8 cellular contexts compared by ENCODE assay signal in the genomic region with DNA sequence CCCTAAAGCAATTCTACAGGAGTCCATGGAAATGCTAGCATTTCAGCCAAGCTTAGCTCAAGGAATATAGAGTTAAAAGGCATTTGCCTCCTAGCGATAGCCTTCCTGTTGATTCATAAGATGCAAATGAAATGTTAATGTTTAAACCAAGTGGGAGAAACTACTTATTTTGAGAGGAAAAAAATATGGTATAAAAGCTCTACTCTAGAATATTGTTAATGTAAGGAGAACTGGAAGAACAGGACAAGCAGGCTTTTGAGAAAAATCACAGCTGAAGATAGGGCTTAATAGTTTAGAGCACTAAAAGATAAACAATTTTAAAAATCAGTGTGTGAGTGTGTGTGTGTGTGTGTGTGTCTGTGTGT. TPM values are rescaled to one million over a fixed set of nuclear protein-coding genes. Genes with fewer than 3 reads are reported as not detected.
DNase-seq lines count a peak whose midpoint lies in the region; ATAC-seq and TF ChIP-seq lines count a peak whose summit lies in the region.

No MANE protein-coding gene starts in this region.

- DNase-seq in SK-N-MC (ENCODE audit: low read depth, low spot score) = no peak
- peak in 1 of 2 donors; percentile 39 for DNase-seq in fibroblast of lung (ENCODE audit: low read depth in 2 of 2)
- no peak for DNase-seq in NCI-H82 treated with DMSO at 0.1 percent for 48 hours (lab: John Stamatoyannopoulos, UW; ENCODE audit: unreplicated experiment)
- no peak for DNase-seq in cerebellum (ENCODE audit: low spot score)
- DNase-seq in NCI-H146 treated with DMSO at 0.1 percent for 48 hours (lab: John Stamatoyannopoulos, UW; ENCODE audit: unreplicated experiment) = no peak

- H3K4me3 ChIP-seq in SK-N-MC (peak overlapping the region; percentile 95), fibroblast of lung (replicated peaks in 1 of 4; ENCODE audit: control extremely low read depth in 1 of 4, insufficient read depth in 1 of 4, low read depth in 3 of 4, low read length in 4 of 4) (peak overlapping the region; percentile 61 to 89 (median 75)), parathyroid adenoma (ENCODE audit: low read depth, low read length) (peak overlapping the region; percentile 78)

- H3K9me3 ChIP-seq in ES-I3 (ENCODE audit: control insufficient read depth, insufficient read depth, low read length) = no peaks in the 10 kb centered on the region
- no peaks in the 10 kb centered on the region for H3K9me3 ChIP-seq in SK-N-MC (ENCODE audit: low read depth, low read length)
- H3K9me3 ChIP-seq in fibroblast of lung (ENCODE audit: control insufficient read depth, insufficient read depth, low read depth, low read length) = no peaks in the 10 kb centered on the region
- no peaks in the 10 kb centered on the region for H3K9me3 ChIP-seq in parathyroid adenoma (ENCODE audit: control insufficient read depth, low read length)

- peak overlapping the region; percentile 33; the same call in 1 of the 2 replicates for H3K27ac ChIP-seq in SK-N-MC
- H3K27ac ChIP-seq in fibroblast of lung (ENCODE audit: insufficient read depth, low read length) = peak overlapping the region; percentile 85
- peak overlapping the region; percentile 74 for H3K27ac ChIP-seq in parathyroid adenoma

- TF ChIP-seq CTCF in fibroblast of lung (conservative IDR thresholded peaks at IDR 0.05 in 1 of 2, IDR thresholded peaks at IDR 0.05 in 1 of 2; ENCODE audit: low read depth in 1 of 2, low read length in 2 of 2) = no peak
- TF ChIP-seq CTCF in parathyroid adenoma (IDR thresholded peaks at IDR 0.05) = no peak

- H3K4me1 ChIP-seq in ES-I3 (ENCODE audit: insufficient read depth, low read length) = peaks cover 10% of the 10 kb centered on the region; the same call in 1 of the 2 replicates
- peaks cover 6% of the 10 kb centered on the region for H3K4me1 ChIP-seq in fibroblast of lung (ENCODE audit: control insufficient read depth, extremely low read depth, insufficient read depth, low read length)
- no peaks in the 10 kb centered on the region for H3K4me1 ChIP-seq in parathyroid adenoma

- peaks cover 33% of the 10 kb centered on the region for H3K79me2 ChIP-seq in fibroblast of lung (ENCODE audit: control insufficient read depth, insufficient read depth, low read length)
- H3K79me2 ChIP-seq in parathyroid adenoma = peaks cover 15% of the 10 kb centered on the region

- H2AFZ ChIP-seq in fibroblast of lung (ENCODE audit: low read length) = peak overlapping the region; percentile 74
- H2AFZ ChIP-seq in parathyroid adenoma = peak overlapping the region; percentile 94

- peak overlapping the region; percentile 70 for H3K9ac ChIP-seq in ES-I3 (ENCODE audit: low read depth, low read length)
- H3K9ac ChIP-seq in SK-N-MC (ENCODE audit: insufficient read length) = peak overlapping the region; percentile 47
- no peak overlapping the region for H3K9ac ChIP-seq in fibroblast of lung (ENCODE audit: insufficient read depth, low read length)
- H3K9ac ChIP-seq in parathyroid adenoma = no peak overlapping the region

- no peak for ATAC-seq in GM18520 (IDR thresholded peaks at IDR 0.05; ENCODE audit: unreplicated experiment)

- H3K36me3 ChIP-seq in ES-I3 (ENCODE audit: insufficient read depth, low read length) = no peaks in the 10 kb centered on the region
- H3K36me3 ChIP-seq in SK-N-MC (ENCODE audit: insufficient read depth, low read length) = no peaks in the 10 kb centered on the region
- no peaks in the 10 kb centered on the region for H3K36me3 ChIP-seq in fibroblast of lung (ENCODE audit: control insufficient read depth, insufficient read depth, low read length)
- H3K36me3 ChIP-seq in parathyroid adenoma (ENCODE audit: control insufficient read depth, insufficient read depth, low read length) = no peaks in the 10 kb centered on the region

- no peaks in the 10 kb centered on the region for H3K27me3 ChIP-seq in fibroblast of lung (ENCODE audit: control insufficient read depth, insufficient read depth, low read length)
- H3K27me3 ChIP-seq in parathyroid adenoma (ENCODE audit: control insufficient read depth, insufficient read depth, low read length) = no peaks in the 10 kb centered on the region

- H3K4me2 ChIP-seq in fibroblast of lung (ENCODE audit: extremely low read depth, insufficient read depth, low read length) = peak overlapping the region; percentile 72
- peak overlapping the region; percentile 94 for H3K4me2 ChIP-seq in parathyroid adenoma (ENCODE audit: low read length)

- no peaks in the 10 kb centered on the region for H4K20me1 ChIP-seq in fibroblast of lung (ENCODE audit: control insufficient read depth, extremely low read depth, insufficient read depth, low read length)

RNA-seq across cellular contexts. Expression of gene ALCAM, which starts 1.6 kb away (rescaled TPM):
- total RNA-seq in fibroblast of lung (75.2 and 168 TPM in 2 replicates), cerebellum (68.6 TPM)
- polyA plus RNA-seq in fibroblast of lung = 158 and 188 TPM in 2 replicates
- polyA plus RNA-seq in fibroblast of lung (2012) = 94.7 and 100.0 TPM in 2 replicates
- 7.6 and 13.1 TPM in 2 replicates for polyA minus RNA-seq in fibroblast of lung (ENCODE audit: low replicate concordance)

Comparison
In these comparisons a context has a peak if more than half of its experiments do, and no peak if none do; other contexts are left out.
1. H3K9ac ChIP-seq: peak in ES-I3 (single experiment) and SK-N-MC (single experiment); none in fibroblast of lung (single experiment) and parathyroid adenoma (single experiment).
2. H3K27ac ChIP-seq: peak in every context shown above with its lines; median percentile 85 in fibroblast of lung; 74 in parathyroid adenoma; 33 in SK-N-MC.
3. Peak in every context shown above with its lines, with median percentiles within 50 percentile points of each other: H3K4me3 ChIP-seq.